ENCODE assay signal across 1 cellular context in the genomic region with DNA sequence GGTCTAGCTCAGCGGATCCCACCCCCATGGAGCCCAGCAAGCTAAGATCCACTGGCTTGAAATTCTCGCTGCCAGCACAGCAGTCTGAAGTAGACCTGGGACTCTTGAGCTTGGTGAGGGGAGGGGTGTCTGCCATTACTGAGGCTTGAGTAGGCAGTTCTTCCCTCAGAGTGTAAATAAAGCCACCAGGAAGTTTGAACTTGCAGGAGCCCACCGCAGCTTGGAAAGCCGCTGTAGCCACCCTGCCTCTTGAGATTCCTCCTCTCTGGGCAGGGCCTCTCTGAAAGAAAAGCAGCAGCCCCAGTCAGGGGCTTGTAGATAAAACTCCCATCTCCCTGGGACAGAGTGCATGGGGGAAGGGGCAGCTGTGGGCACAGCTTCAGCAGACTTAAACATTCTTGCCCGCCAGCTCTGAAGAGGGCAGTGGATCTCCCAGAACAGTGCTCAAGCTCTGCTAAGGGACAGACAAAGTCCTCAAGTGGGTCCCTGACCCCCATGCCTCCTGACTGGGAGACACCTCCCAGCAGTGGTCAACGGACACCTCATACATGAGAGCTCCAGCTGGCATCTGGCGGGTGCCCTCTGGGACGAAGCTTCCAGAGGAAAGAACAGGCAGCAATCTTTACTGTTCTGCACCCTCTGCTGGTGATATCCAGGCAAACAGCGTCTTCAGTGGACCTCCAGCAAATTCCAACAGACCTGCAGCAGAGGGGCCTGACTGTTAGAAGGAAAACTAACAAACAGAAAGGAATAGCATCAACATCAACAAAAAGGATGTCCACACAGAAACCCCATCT.
TF ChIP-seq lines count a peak whose summit lies in the region.

No MANE protein-coding gene starts in this region.

TF ChIP-seq in liver, 16 proteins besides CTCF, POLR2A, EP300 and RAD21 (continued from another document):
- TF ChIP-seq REST (IDR thresholded peaks at IDR 0.05): peak; percentile 40
